In the genomic region with DNA sequence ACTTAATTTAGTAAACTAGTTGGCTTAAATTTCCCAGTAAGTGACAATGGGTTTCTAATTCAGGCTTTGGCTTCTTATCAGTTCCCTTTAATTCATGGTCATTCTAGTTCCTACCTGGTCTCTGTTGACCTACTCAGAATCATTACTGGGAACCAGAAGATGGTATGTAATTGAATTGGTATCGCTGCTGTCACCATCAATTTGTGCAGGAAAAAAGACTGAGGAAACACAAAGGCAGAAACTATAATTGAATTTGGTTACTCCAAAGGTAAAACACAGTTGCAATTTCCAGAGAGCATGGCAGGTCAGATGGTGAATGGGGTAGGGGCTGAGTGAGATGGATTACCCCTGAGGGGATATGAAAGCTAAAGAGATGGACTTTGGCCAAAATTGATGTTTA, we compare ENCODE assay signal across 26 cellular contexts.
"Had no signal": no experiment of that assay in that cellular context is flagged by ENCODE, and none has a peak within 500 bp of the region (broad histone marks: within the 10 kb centered on the region; RNA-seq: fewer than 3 reads in every experiment).

No MANE protein-coding gene starts in this region.

- H3K27ac ChIP-seq: hepatocyte, left ventricle myocardium inferior, neural progenitor cell, neutrophil, ovary, right atrium auricular region, right lobe of liver, testis, thyroid gland, transverse colon, upper lobe of right lung had no signal

- H3K27me3 ChIP-seq: hepatocyte, neural progenitor cell, neutrophil, ovary, right atrium auricular region, right lobe of liver, testis, thyroid gland, transverse colon, upper lobe of right lung had no signal

- DNase-seq: islet precursor cell; left ventricle myocardium inferior; mesendoderm; naive B cell; natural killer cell; nephron progenitor cell; occipital lobe; ovary; right lobe of liver; stimulated activated CD4-positive, alpha-beta T cell treated with anti-CD3 and anti-CD28 coated beads, Interleukin-1b, Interleukin-23, amount 100 ng/mL, for 48 hours; stimulated activated CD4-positive, alpha-beta T cell treated with anti-CD3 and anti-CD28 coated beads, Interleukin-2, amount 100 ng/mL, for 48 hours; stimulated activated CD4-positive, alpha-beta T cell treated with anti-CD3 and anti-CD28 coated beads, Interleukin-4, amount 100 ng/mL, for 4 hours; stimulated activated CD8-positive, alpha-beta memory T cell treated with anti-CD3 and anti-CD28 coated beads, Interleukin-4, amount 100 ng/mL, for 48 hours; stimulated activated naive CD4-positive, alpha-beta T cell treated with Interleukin-2 at 50 U/mL for 16 hours; stimulated activated naive CD8-positive, alpha-beta T cell treated with anti-CD3 and anti-CD28 coated beads, Interleukin-15, amount 100 ng/mL, for 72 hours; testis; thyroid gland; transverse colon; upper lobe of right lung had no signal

- H3K36me3 ChIP-seq: left ventricle myocardium inferior, neural progenitor cell, neutrophil, ovary, right atrium auricular region, right lobe of liver, thyroid gland, transverse colon, upper lobe of right lung had no signal

- ATAC-seq: natural killer cell; right lobe of liver; stimulated activated memory B cell treated with anti-CD40 and anti-IgM and Interleukin-4, amounts not matched to agents 10 μg/mL and 1 μg/mL and 100 μg/mL, for 72 hours; stimulated activated naive CD8-positive, alpha-beta T cell treated with anti-CD3 and anti-CD28 coated beads, Interleukin-15, amount 100 ng/mL, for 72 hours; upper lobe of right lung had no signal

- H3K9me3 ChIP-seq: left ventricle myocardium inferior, neutrophil, ovary, right atrium auricular region, right lobe of liver, testis, thyroid gland, transverse colon, upper lobe of right lung had no signal

- H3K4me3 ChIP-seq: hepatocyte, left ventricle myocardium inferior, lung, neural progenitor cell, ovary, right atrium auricular region, right lobe of liver, smooth muscle cell, testis, thyroid gland, transverse colon, upper lobe of right lung had no signal
